In the genomic region with DNA sequence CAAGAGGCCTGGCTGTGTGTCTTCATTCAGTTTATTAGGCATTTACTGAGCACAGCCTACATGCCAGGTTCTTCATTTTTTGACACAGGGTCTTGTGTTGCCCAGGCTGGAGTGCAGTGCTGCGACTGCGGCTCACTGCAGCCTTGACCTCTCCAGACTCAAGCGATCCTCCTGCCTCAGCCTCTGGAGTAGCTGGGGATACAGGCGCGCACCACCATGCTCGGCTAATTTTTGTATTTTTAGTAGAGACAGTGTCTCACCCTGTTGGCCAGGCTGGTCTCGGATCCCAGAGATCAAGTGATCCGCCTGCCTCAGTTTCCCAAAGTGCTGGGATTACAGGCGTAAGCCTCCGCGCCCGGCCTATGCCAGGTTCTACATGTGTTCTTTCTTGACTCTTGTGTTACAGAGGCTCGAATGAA, we compare ENCODE assay signal across 8 cellular contexts. TPM values are rescaled to one million over a fixed set of nuclear protein-coding genes. Genes with fewer than 3 reads are reported as not detected.
DNase-seq lines count a peak whose midpoint lies in the region; ATAC-seq, FAIRE-seq and TF ChIP-seq lines count a peak whose summit lies in the region.

No MANE protein-coding gene starts in this region.

- H3K9me3 ChIP-seq in ascending aorta (no peaks in the 10 kb centered on the region), HepG2 (ENCODE audit: low read length) (no peaks in the 10 kb centered on the region), testis (no peaks in the 10 kb centered on the region)

- TF ChIP-seq CTCF in ascending aorta (IDR thresholded peaks at IDR 0.05) (no peak), HepG2 (CRISPR knock-in tag; IDR thresholded peaks at IDR 0.05) (no peak), testis (IDR thresholded peaks at IDR 0.05) (no peak)

- no peak for DNase-seq in activated CD4-positive, alpha-beta T cell treated with anti-CD3 and anti-CD28 coated beads for 36 hours
- no peak for DNase-seq in activated CD4-positive, alpha-beta T cell treated with anti-CD3 and anti-CD28 coated beads, Interleukin-2, amount 50 U/mL, for 4 hours
- DNase-seq in ascending aorta (ENCODE audit: low spot score in 2 of 2): no peak
- no peak for DNase-seq in HepG2 (ENCODE audit: low spot score)
- no peak for DNase-seq in testis
- DNase-seq in Kasumi-1 (lab: John Stamatoyannopoulos, UW): no peak
- DNase-seq in NCI-H82 (lab: John Stamatoyannopoulos, UW): no peak
- no peak for DNase-seq in NCI-H2081 treated with DMSO at 0.1 percent for 48 hours (lab: John Stamatoyannopoulos, UW)

- H3K4me1 ChIP-seq in ascending aorta (peaks cover 12 to 23% of the 10 kb centered on the region in 2 donors), HepG2 (ENCODE audit: insufficient read depth, low read length) (peaks cover 37% of the 10 kb centered on the region), testis (peaks cover 18% of the 10 kb centered on the region)

- intact Hi-C loops in activated CD4-positive, alpha-beta T cell treated with anti-CD3 and anti-CD28 coated beads for 36 hours (cut with DNase I, micrococcal nuclease): loop anchor here (1.0 to 10.0 kb wide), 8 partner anchors 61 to 1073 kb away; a partner anchor contains a TSS
- intact Hi-C loops in ascending aorta (cut with DNase I) (loop anchor here (2.0 to 10.0 kb wide), 3 partner anchors 61 to 298 kb away; a partner anchor contains a TSS), HepG2 (cut with micrococcal nuclease; ENCODE audit: unreplicated experiment) (loop anchor here (2.0 to 5.0 kb wide), 3 partner anchors 42 to 87 kb away; no protein-coding TSS in a partner anchor), testis (cut with DNase I; ENCODE audit: low total_unique reads) (no loop called here)

- peak overlapping the region; percentile 84 for H3K4me3 Mint-ChIP-seq in activated CD4-positive, alpha-beta T cell treated with anti-CD3 and anti-CD28 coated beads for 36 hours

- H3K36me3 ChIP-seq in ascending aorta (no peaks in the 10 kb centered on the region), HepG2 (replicated peaks in 1 of 2; ENCODE audit: control insufficient read depth in 1 of 2, insufficient read depth in 2 of 2, low read length in 2 of 2) (no peaks in the 10 kb centered on the region; a peak in 1 of 5 replicates), testis (ENCODE audit: low read depth, missing control alignments) (no peaks in the 10 kb centered on the region)

- H3K27ac ChIP-seq in ascending aorta: peak overlapping the region; percentile 70 to 85
- peak overlapping the region; percentile 65 for H3K27ac ChIP-seq in HepG2 (ENCODE audit: extremely low read length, insufficient read depth, low read length)
- peak overlapping the region; percentile 84 to 86 for H3K27ac ChIP-seq in testis

- H4K20me1 ChIP-seq in HepG2 (ENCODE audit: insufficient read depth, low read length): peaks cover 18% of the 10 kb centered on the region

- BruUV-seq in HepG2 (replicated peaks; lab: Mats Ljungman, UMichigan): TSS peak; percentile 96

- peak overlapping the region; percentile 84 for H3K9ac ChIP-seq in HepG2 (ENCODE audit: insufficient read depth, low read depth, low read length)

- no peak overlapping the region for H2AFZ ChIP-seq in HepG2 (ENCODE audit: low read length)

- POLR2A ChIA-PET in activated CD4-positive, alpha-beta T cell treated with anti-CD3 and anti-CD28 coated beads for 36 hours (lab: Charles Lee): no interaction called here
- POLR2A ChIA-PET in HepG2 (lab: Yijun Ruan, JAX): interaction anchor here (0.6 to 4.7 kb wide), 22 partner anchors 10 to 260 kb away, joined by 3 to 40 read pairs (median 4); a partner anchor contains a TSS

- no peaks in the 10 kb centered on the region for H3K27me3 ChIP-seq in ascending aorta
- H3K27me3 ChIP-seq in HepG2 (ENCODE audit: control insufficient read depth in 1 of 2, insufficient read depth in 2 of 2, low read length in 2 of 2): peaks cover 0 to 4% of the 10 kb centered on the region in 2 experiments; a peak in 2 of 5 replicates
- H3K27me3 ChIP-seq in testis: no peaks in the 10 kb centered on the region

- no peak for FAIRE-seq in HepG2 (lab: Jason Lieb, UNC)

- H3K27ac Mint-ChIP-seq in activated CD4-positive, alpha-beta T cell treated with anti-CD3 and anti-CD28 coated beads for 36 hours: peak overlapping the region; percentile 66

- peak overlapping the region; percentile 93 to 99 for H3K4me3 ChIP-seq in ascending aorta
- peak overlapping the region; percentile 79 to 99 (median 82) for H3K4me3 ChIP-seq in HepG2 (replicated peaks in 1 of 3; ENCODE audit: insufficient read depth in 1 of 3, low read depth in 2 of 3, low read length in 3 of 3)
- peak overlapping the region; percentile 85 to 97 for H3K4me3 ChIP-seq in testis

- CTCF ChIA-PET in activated CD4-positive, alpha-beta T cell treated with anti-CD3 and anti-CD28 coated beads for 36 hours (lab: Charles Lee): no interaction called here
- CTCF ChIA-PET in HepG2 (lab: Yijun Ruan, JAX; ENCODE audit: low intra/inter-chr PET ratio, low total read pairs): no interaction called here

- no peak for TF ChIP-seq RAD21 in HepG2 (CRISPR knock-in tag; IDR thresholded peaks at IDR 0.05)

- H3K4me1 Mint-ChIP-seq in activated CD4-positive, alpha-beta T cell treated with anti-CD3 and anti-CD28 coated beads for 36 hours: peaks cover 26% of the 10 kb centered on the region

- ATAC-seq in activated CD4-positive, alpha-beta T cell treated with anti-CD3 and anti-CD28 coated beads for 36 hours: no peak
- no peak for ATAC-seq in HepG2

- H3K79me2 ChIP-seq in HepG2 (ENCODE audit: insufficient read depth, low read length): peaks cover 39% of the 10 kb centered on the region

- no peaks in the 10 kb centered on the region for H3K27me3 Mint-ChIP-seq in activated CD4-positive, alpha-beta T cell treated with anti-CD3 and anti-CD28 coated beads for 36 hours

- WGBS in HepG2 (ENCODE audit: low lambda C conversion rate): 57% methylated on average over 13 of the region's 13 CpGs
- 18 to 26% methylated on average over 12 to 13 of the region's 13 CpGs for WGBS in testis, 2 donors

- no peaks in the 10 kb centered on the region for H3K9me3 Mint-ChIP-seq in activated CD4-positive, alpha-beta T cell treated with anti-CD3 and anti-CD28 coated beads for 36 hours (ENCODE audit: low read depth)

- H3K36me3 Mint-ChIP-seq in activated CD4-positive, alpha-beta T cell treated with anti-CD3 and anti-CD28 coated beads for 36 hours (ENCODE audit: low read depth): no peaks in the 10 kb centered on the region

- in situ Hi-C loops in HepG2 (cut with HindIII; ENCODE audit: extremely low pct_ligation_motif_present, low pct_unique_long_range_greater_than_20kb): no loop called here

- no peak for TF ChIP-seq EP300 in HepG2 (IDR thresholded peaks at IDR 0.05; ENCODE audit: low read depth in 2 of 2, low read length in 2 of 2)
- TF ChIP-seq EP300 in HepG2 (CRISPR knock-in tag; IDR thresholded peaks at IDR 0.05; ENCODE audit: borderline replicate concordance): no peak

- H3K4me2 ChIP-seq in HepG2 (ENCODE audit: low read depth, low read length): peak overlapping the region; percentile 94

- TF ChIP-seq POLR2A in HepG2 (IDR thresholded peaks at IDR 0.05; ENCODE audit: insufficient read depth in 1 of 2, low read depth in 2 of 2, low read length in 2 of 2): no peak
- no peak for TF ChIP-seq POLR2A in testis (IDR thresholded peaks at IDR 0.05)

TF ChIP-seq in HepG2, 621 proteins besides CTCF, POLR2A, EP300 and RAD21 (continues in another document):
- TF ChIP-seq ZZZ3 (CRISPR knock-in tag; IDR thresholded peaks at IDR 0.05; ENCODE audit: borderline replicate concordance): peak; percentile 22; the same call in 1 of the 2 replicates

RNA-seq across cellular contexts. Expression of a gene that starts 0.6 kb away (rescaled TPM):
- 1 to 10 TPM; 6.8 to 7.6 TPM for total RNA-seq in activated CD4-positive, alpha-beta T cell treated with anti-CD3 and anti-CD28 coated beads for 36 hours
- total RNA-seq in ascending aorta: 8.6 TPM
- 30.8 and 44.2 TPM in 2 replicates for total RNA-seq in HepG2 (2016; rRNA removed; fragmentation: Illumina TruSeq; extraction: Trizol)
- 3.7 and 4.2 TPM in 2 replicates for total RNA-seq in HepG2 (2016; cell fraction: cytosol; rRNA removed; fragmentation: Illumina TruSeq; extraction: Trizol; ENCODE audit: low read depth)
- 27.2 and 45.7 TPM in 2 replicates for total RNA-seq in HepG2 (2016; cell fraction: insoluble cytoplasmic fraction; rRNA removed; fragmentation: Illumina TruSeq; extraction: Trizol)
- 9.6 and 11.5 TPM in 2 replicates for total RNA-seq in HepG2 (2016; cell fraction: membrane; rRNA removed; fragmentation: Illumina TruSeq; extraction: Trizol)
- 61.1 and 74.3 TPM in 2 replicates for total RNA-seq in HepG2 (2016; cell fraction: nucleus; rRNA removed; fragmentation: Illumina TruSeq; extraction: Trizol)
- 81.1 and 97.2 TPM in 2 replicates for polyA plus RNA-seq in HepG2 (2011; rRNA removed)
- polyA plus RNA-seq in HepG2 (2011; cell fraction: cytosol; rRNA removed): 56.4 and 83.6 TPM in 2 replicates
- 56.4 and 62.4 TPM in 2 replicates for polyA plus RNA-seq in HepG2 (2011; cell fraction: nucleus; rRNA removed)
- 69.4 and 78.7 TPM in 2 replicates for polyA plus RNA-seq in HepG2 (2012)
- polyA plus RNA-seq in HepG2 (2016; cell fraction: cytosol; fragmentation: Illumina TruSeq; extraction: Trizol; ENCODE audit: low read depth): 1.8 and 2.0 TPM in 2 replicates
- 14.7 and 16.4 TPM in 2 replicates for polyA plus RNA-seq in HepG2 (2016; cell fraction: insoluble cytoplasmic fraction; fragmentation: Illumina TruSeq; extraction: Trizol; ENCODE audit: low read depth)
- 4.0 and 4.6 TPM in 2 replicates for polyA plus RNA-seq in HepG2 (2016; cell fraction: membrane; fragmentation: Illumina TruSeq; extraction: Trizol; ENCODE audit: low read depth)
- 41.8 and 43.9 TPM in 2 replicates for polyA plus RNA-seq in HepG2 (2016; cell fraction: nucleus; fragmentation: Illumina TruSeq; extraction: Trizol; ENCODE audit: insufficient read depth, low read depth)
- 12.4 and 245 TPM in 2 replicates for polyA minus RNA-seq in HepG2 (2011; rRNA and poly(A)+ RNA removed; ENCODE audit: low replicate concordance)
- 92.1 and 130 TPM in 2 replicates for polyA minus RNA-seq in HepG2 (2011; cell fraction: cytosol; rRNA and poly(A)+ RNA removed)
- 123 and 165 TPM in 2 replicates for polyA minus RNA-seq in HepG2 (2011; cell fraction: nucleus; rRNA and poly(A)+ RNA removed)
- total RNA-seq in testis: 10 to 100 TPM; 39.4 to 42.7 TPM
- 43.8 TPM for polyA plus RNA-seq in testis (ENCODE audit: insufficient read depth, low read depth, low replicate concordance)
